Comparison of ENCODE assay signal across 41 cellular contexts in the genomic region with DNA sequence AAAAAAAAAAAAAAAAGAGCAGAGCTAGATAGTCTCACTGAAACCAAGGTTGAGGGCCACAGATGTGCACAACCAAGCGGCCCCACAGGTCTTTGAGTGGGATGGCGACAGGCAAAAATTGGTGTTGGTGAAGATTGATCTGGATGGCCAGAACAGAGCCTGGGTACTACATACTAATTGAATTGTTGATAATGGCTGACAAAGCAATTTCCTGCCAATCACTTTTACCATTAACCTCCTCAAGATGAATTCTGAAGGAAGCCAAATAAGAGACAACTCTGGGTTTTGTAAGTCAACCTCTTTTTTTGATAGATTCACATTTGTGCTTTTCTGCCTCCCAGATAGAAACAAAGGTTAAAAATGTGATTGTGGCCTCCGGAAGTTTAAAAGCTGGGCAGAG. TPM values are rescaled to one million over a fixed set of nuclear protein-coding genes. Genes with fewer than 3 reads are reported as not detected.
"Had no signal": no experiment of that assay in that cellular context is flagged by ENCODE, and none has a peak within 500 bp of the region (broad histone marks: within the 10 kb centered on the region; RNA-seq: fewer than 3 reads in every experiment).

No MANE protein-coding gene starts in this region.

- H3K4me1 ChIP-seq: adrenal gland, body of pancreas, breast epithelium had no signal

- H3K27ac ChIP-seq: adrenal gland, body of pancreas, brain microvascular endothelial cell, breast epithelium, VCaP had no signal

- H3K27ac Mint-ChIP-seq: activated B cell treated with CpG ODN at 0.5 μM for 24 hours; activated CD4-positive, alpha-beta memory T cell treated with anti-CD3 and anti-CD28 coated beads for 36 hours; activated CD4-positive, alpha-beta T cell treated with anti-CD3 and anti-CD28 coated beads, Interleukin-2, amount 10 ng/mL, durations not matched to agents 24 days and 14 days; activated CD8-positive, alpha-beta T cell treated with anti-CD3 and anti-CD28 coated beads for 36 hours; activated naive CD4-positive, alpha-beta T cell treated with anti-CD3 and anti-CD28 coated beads for 36 hours; activated naive CD4-positive, alpha-beta T cell treated with anti-CD3 and anti-CD28 coated beads, Interleukin-2, amount 50 U/mL, for 72 hours; activated naive CD8-positive, alpha-beta T cell treated with anti-CD3 and anti-CD28 coated beads for 36 hours; activated T-cell treated with anti-CD3 and anti-CD28 coated beads, Interleukin-2, amount 50 U/mL, for 72 hours; activated T-helper 1 cell treated with anti-CD3 and anti-CD28 coated beads, Interleukin-12 subunit alpha, Interleukin-12 subunit beta, Interleukin-2, Interleukin-4 antibody, amounts not matched to agents 30 ng/mL and 10 ng/mL and 1 ng/mL, durations not matched to agents 14 hours and 24 hours and 36 hours; activated T-helper 17 cell treated with anti-CD3 and anti-CD28 coated beads, Interleukin-2, amount 50 U/mL, for 72 hours; T-helper 1 cell treated with Interleukin-12 subunit alpha and Interleukin-12 subunit beta and Interleukin-4 antibody, amounts not matched to agents 30 μg/mL and 1 μg/mL, for 36 hours; T-helper 2 cell treated with Interferon-gamma antibody and Interleukin-4, amounts not matched to agents 5 μg/mL and 100 μg/mL, for 36 hours had no signal

- H3K27me3 ChIP-seq: adrenal gland, body of pancreas, brain microvascular endothelial cell had no signal

- H3K36me3 Mint-ChIP-seq: activated CD4-positive, alpha-beta memory T cell treated with anti-CD3 and anti-CD28 coated beads for 36 hours; activated naive CD4-positive, alpha-beta T cell treated with anti-CD3 and anti-CD28 coated beads, Interleukin-2, amount 50 U/mL, for 72 hours; activated naive CD8-positive, alpha-beta T cell treated with anti-CD3 and anti-CD28 coated beads for 36 hours had no signal

- H3K4me3 ChIP-seq: adrenal gland, body of pancreas, breast epithelium had no signal

- H3K9me3 Mint-ChIP-seq: activated B cell treated with CpG ODN at 0.5 μM for 24 hours; activated CD4-positive, alpha-beta memory T cell treated with anti-CD3 and anti-CD28 coated beads for 36 hours; activated CD8-positive, alpha-beta T cell treated with anti-CD3 and anti-CD28 coated beads for 36 hours; activated naive CD4-positive, alpha-beta T cell treated with anti-CD3 and anti-CD28 coated beads for 36 hours; activated naive CD4-positive, alpha-beta T cell treated with anti-CD3 and anti-CD28 coated beads, Interleukin-2, amount 50 U/mL, for 72 hours; activated naive CD8-positive, alpha-beta T cell treated with anti-CD3 and anti-CD28 coated beads for 36 hours; activated T-cell treated with anti-CD3 and anti-CD28 coated beads, Interleukin-2, amount 50 U/mL, for 4 hours; activated T-cell treated with anti-CD3 and anti-CD28 coated beads, Interleukin-2, amount 50 U/mL, for 72 hours; activated T-helper 1 cell treated with anti-CD3 and anti-CD28 coated beads, Interleukin-12 subunit alpha, Interleukin-12 subunit beta, Interleukin-2, Interleukin-4 antibody, amounts not matched to agents 30 ng/mL and 10 ng/mL and 1 ng/mL, durations not matched to agents 14 hours and 24 hours and 36 hours; activated T-helper 17 cell treated with anti-CD3 and anti-CD28 coated beads, Interleukin-2, amount 50 U/mL, for 72 hours; central memory CD8-positive, alpha-beta T cell; T-helper 2 cell treated with Interferon-gamma antibody and Interleukin-4, amounts not matched to agents 5 μg/mL and 100 μg/mL, for 36 hours had no signal

- FAIRE-seq: astrocyte, TTC549 had no signal

- DNase-seq: activated B cell treated with CpG ODN at 0.5 μM for 24 hours; activated CD4-positive, alpha-beta memory T cell treated with anti-CD3 and anti-CD28 coated beads for 36 hours; activated CD4-positive, alpha-beta T cell treated with anti-CD3 and anti-CD28 coated beads for 4 hours; activated CD4-positive, alpha-beta T cell treated with anti-CD3 and anti-CD28 coated beads, Interleukin-2, amount 10 ng/mL, durations not matched to agents 24 days and 14 days; activated CD4-positive, alpha-beta T cell treated with anti-CD3 and anti-CD28 coated beads, Interleukin-2, amount 50 U/mL, for 1 hour; activated CD4-positive, alpha-beta T cell treated with anti-CD3 and anti-CD28 coated beads, Interleukin-2, amount 50 U/mL, for 4 hours; activated CD4-positive, CD25-positive, alpha-beta regulatory T cell treated with anti-CD3 and anti-CD28 coated beads, Interleukin-2, amount 50 U/mL, for 72 hours; activated CD8-positive, alpha-beta memory T cell treated with anti-CD3 and anti-CD28 coated beads, Interleukin-2, amount 50 U/mL, for 4 hours; activated CD8-positive, alpha-beta T cell treated with anti-CD3 and anti-CD28 coated beads for 36 hours; activated effector memory CD4-positive, alpha-beta T cell treated with anti-CD3 and anti-CD28 coated beads, Interleukin-2, amount 50 U/mL, for 16 hours; activated gamma-delta T cell treated with Interleukin-2 at 50 U/mL for 16 hours; activated naive CD4-positive, alpha-beta T cell; activated naive CD4-positive, alpha-beta T cell treated with anti-CD3 and anti-CD28 coated beads for 36 hours; activated naive CD4-positive, alpha-beta T cell treated with anti-CD3 and anti-CD28 coated beads, Interleukin-2, amount 50 U/mL, for 16 hours; activated naive CD8-positive, alpha-beta T cell treated with anti-CD3 and anti-CD28 coated beads for 36 hours; activated T-cell treated with anti-CD3 and anti-CD28 coated beads for 4 hours; activated T-cell treated with anti-CD3 and anti-CD28 coated beads, Interleukin-2, amount 50 U/mL, for 1 hour; activated T-cell treated with anti-CD3 and anti-CD28 coated beads, Interleukin-2, amount 50 U/mL, for 4 hours; activated T-cell treated with anti-CD3 and anti-CD28 coated beads, Interleukin-2, amount 50 U/mL, for 72 hours; adrenal gland; amniotic stem cell; aorta; body of pancreas; brain microvascular endothelial cell; cerebellar nuclear complex; T-helper 1 cell; T-helper 2 cell; T-helper 9 cell had no signal

- ATAC-seq: activated CD8-positive, alpha-beta T cell treated with anti-CD3 and anti-CD28 coated beads for 36 hours; activated naive CD4-positive, alpha-beta T cell treated with anti-CD3 and anti-CD28 coated beads, Interleukin-2, amount 50 U/mL, for 72 hours; activated T-cell treated with anti-CD3 and anti-CD28 coated beads, Interleukin-2, amount 50 U/mL, for 4 hours; activated T-cell treated with anti-CD3 and anti-CD28 coated beads, Interleukin-2, amount 50 U/mL, for 72 hours; activated T-helper 17 cell treated with anti-CD3 and anti-CD28 coated beads, Interleukin-2, amount 50 U/mL, for 72 hours; body of pancreas had no signal

- H3K4me1 Mint-ChIP-seq: activated B cell treated with CpG ODN at 0.5 μM for 24 hours; activated CD4-positive, alpha-beta T cell treated with anti-CD3 and anti-CD28 coated beads, Interleukin-2, amount 10 ng/mL, durations not matched to agents 24 days and 14 days; activated naive CD8-positive, alpha-beta T cell treated with anti-CD3 and anti-CD28 coated beads for 36 hours; activated T-helper 17 cell treated with anti-CD3 and anti-CD28 coated beads, Interleukin-2, amount 50 U/mL, for 72 hours; central memory CD8-positive, alpha-beta T cell had no signal

- H3K36me3 ChIP-seq: adrenal gland, brain microvascular endothelial cell, breast epithelium had no signal

- H3K9me3 ChIP-seq: adrenal gland, body of pancreas, breast epithelium had no signal

- H3K4me3 Mint-ChIP-seq: activated B cell treated with CpG ODN at 0.5 μM for 24 hours; activated CD4-positive, alpha-beta memory T cell treated with anti-CD3 and anti-CD28 coated beads for 36 hours; activated CD4-positive, alpha-beta T cell treated with anti-CD3 and anti-CD28 coated beads, Interleukin-2, amount 10 ng/mL, durations not matched to agents 24 days and 14 days; activated CD8-positive, alpha-beta T cell treated with anti-CD3 and anti-CD28 coated beads for 36 hours; activated naive CD4-positive, alpha-beta T cell treated with anti-CD3 and anti-CD28 coated beads for 36 hours; activated naive CD8-positive, alpha-beta T cell treated with anti-CD3 and anti-CD28 coated beads for 36 hours; activated T-cell treated with anti-CD3 and anti-CD28 coated beads, Interleukin-2, amount 50 U/mL, for 4 hours; activated T-cell treated with anti-CD3 and anti-CD28 coated beads, Interleukin-2, amount 50 U/mL, for 72 hours; activated T-helper 1 cell treated with anti-CD3 and anti-CD28 coated beads, Interleukin-12 subunit alpha, Interleukin-12 subunit beta, Interleukin-2, Interleukin-4 antibody, amounts not matched to agents 30 ng/mL and 10 ng/mL and 1 ng/mL, durations not matched to agents 14 hours and 24 hours and 36 hours; activated T-helper 17 cell treated with anti-CD3 and anti-CD28 coated beads, Interleukin-2, amount 50 U/mL, for 72 hours; central memory CD8-positive, alpha-beta T cell; T-helper 1 cell treated with Interleukin-12 subunit alpha and Interleukin-12 subunit beta and Interleukin-4 antibody, amounts not matched to agents 30 μg/mL and 1 μg/mL, for 36 hours; T-helper 2 cell treated with Interferon-gamma antibody and Interleukin-4, amounts not matched to agents 5 μg/mL and 100 μg/mL, for 36 hours had no signal

RNA-seq across cellular contexts. Expression of gene CDRT15, which starts 44.9 kb away (rescaled TPM):
- total RNA-seq: activated B cell treated with CpG ODN at 0.5 μM for 24 hours; activated CD4-positive, alpha-beta memory T cell treated with anti-CD3 and anti-CD28 coated beads for 36 hours; activated CD4-positive, alpha-beta T cell treated with anti-CD3 and anti-CD28 coated beads, Interleukin-2, amount 10 ng/mL, durations not matched to agents 24 days and 14 days; activated CD8-positive, alpha-beta memory T cell treated with anti-CD3 and anti-CD28 coated beads for 36 hours; activated CD8-positive, alpha-beta T cell treated with anti-CD3 and anti-CD28 coated beads for 36 hours; activated naive CD4-positive, alpha-beta T cell treated with anti-CD3 and anti-CD28 coated beads for 36 hours; activated naive CD4-positive, alpha-beta T cell treated with anti-CD3 and anti-CD28 coated beads, Interleukin-2, amount 50 U/mL, for 72 hours; activated naive CD8-positive, alpha-beta T cell treated with anti-CD3 and anti-CD28 coated beads for 36 hours; activated T-cell treated with anti-CD3 and anti-CD28 coated beads, Interleukin-2, amount 50 U/mL, for 4 hours; activated T-cell treated with anti-CD3 and anti-CD28 coated beads, Interleukin-2, amount 50 U/mL, for 72 hours; activated T-helper 1 cell treated with anti-CD3 and anti-CD28 coated beads, Interleukin-12 subunit alpha, Interleukin-12 subunit beta, Interleukin-2, Interleukin-4 antibody, amounts not matched to agents 30 ng/mL and 10 ng/mL and 1 ng/mL, durations not matched to agents 14 hours and 24 hours and 36 hours; activated T-helper 17 cell treated with anti-CD3 and anti-CD28 coated beads, Interleukin-2, amount 50 U/mL, for 72 hours; adrenal gland; aorta; astrocyte; body of pancreas; breast epithelium; cardiac septum; chondrocyte had no signal
- polyA plus RNA-seq: adrenal gland, aorta had no signal
